1 cellular context compared by ENCODE assay signal in the genomic region with DNA sequence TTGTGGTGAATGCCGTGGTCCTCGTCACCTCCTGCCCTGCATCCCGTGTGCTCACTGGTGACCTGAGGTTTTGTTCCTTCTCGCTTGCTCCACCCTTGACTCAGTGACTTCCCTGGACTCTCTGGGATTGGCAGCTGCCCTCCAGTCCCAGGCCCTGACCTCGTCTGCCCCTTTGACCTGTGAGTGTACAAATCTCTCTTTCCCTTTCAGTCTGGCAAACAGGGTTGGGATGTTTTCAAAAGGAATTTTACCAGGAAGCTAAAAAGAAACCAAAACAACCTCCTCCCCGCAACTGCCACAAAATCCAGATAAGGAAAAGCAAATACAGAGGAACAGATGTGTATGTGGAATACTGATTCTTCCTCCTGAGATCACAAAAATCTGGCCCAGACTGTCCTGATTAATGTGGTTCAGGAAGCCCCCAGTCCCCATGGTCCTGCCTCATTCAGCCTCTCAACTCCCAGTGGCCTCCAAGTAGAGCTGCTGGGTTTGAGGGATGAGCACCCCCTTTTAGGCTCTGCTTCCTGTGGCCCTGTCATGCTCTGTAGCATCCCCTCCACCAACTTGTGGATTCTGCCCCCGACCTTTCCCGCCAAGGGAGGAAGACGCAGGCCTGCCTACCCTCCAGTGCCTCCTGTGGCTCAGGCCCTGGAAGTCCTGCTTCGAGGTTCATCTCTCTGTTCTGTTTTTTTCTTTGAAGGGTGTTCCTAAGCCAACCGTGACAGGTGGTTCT.
TF ChIP-seq lines count a peak whose summit lies in the region.

No MANE protein-coding gene starts in this region.

TF ChIP-seq in HepG2, 621 proteins besides CTCF, POLR2A, EP300 and RAD21 (continued from another document and continues in another):
- TF ChIP-seq TGIF2 (CRISPR knock-in tag; IDR thresholded peaks at IDR 0.05): no peak
- TF ChIP-seq, protein P1, sequence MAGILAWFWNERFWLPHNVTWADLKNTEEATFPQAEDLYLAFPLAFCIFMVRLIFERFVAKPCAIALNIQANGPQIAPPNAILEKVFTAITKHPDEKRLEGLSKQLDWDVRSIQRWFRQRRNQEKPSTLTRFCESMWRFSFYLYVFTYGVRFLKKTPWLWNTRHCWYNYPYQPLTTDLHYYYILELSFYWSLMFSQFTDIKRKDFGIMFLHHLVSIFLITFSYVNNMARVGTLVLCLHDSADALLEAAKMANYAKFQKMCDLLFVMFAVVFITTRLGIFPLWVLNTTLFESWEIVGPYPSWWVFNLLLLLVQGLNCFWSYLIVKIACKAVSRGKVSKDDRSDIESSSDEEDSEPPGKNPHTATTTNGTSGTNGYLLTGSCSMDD (CRISPR knock-in tag; IDR thresholded peaks at IDR 0.05): no peak
- 0 out of 2 replicates have a peak, but pooled peaks have one; percentile 43 for TF ChIP-seq ZNF816 (CRISPR knock-in tag; IDR thresholded peaks at IDR 0.05; ENCODE audit: borderline replicate concordance)
- no peak for TF ChIP-seq NFE2L2 (IDR thresholded peaks at IDR 0.05; ENCODE audit: low read length)
- TF ChIP-seq, protein P2, sequence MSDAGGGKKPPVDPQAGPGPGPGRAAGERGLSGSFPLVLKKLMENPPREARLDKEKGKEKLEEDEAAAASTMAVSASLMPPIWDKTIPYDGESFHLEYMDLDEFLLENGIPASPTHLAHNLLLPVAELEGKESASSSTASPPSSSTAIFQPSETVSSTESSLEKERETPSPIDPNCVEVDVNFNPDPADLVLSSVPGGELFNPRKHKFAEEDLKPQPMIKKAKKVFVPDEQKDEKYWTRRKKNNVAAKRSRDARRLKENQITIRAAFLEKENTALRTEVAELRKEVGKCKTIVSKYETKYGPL (CRISPR knock-in tag; IDR thresholded peaks at IDR 0.05): no peak
- no peak for TF ChIP-seq FLYWCH1 (CRISPR knock-in tag; IDR thresholded peaks at IDR 0.05)
- TF ChIP-seq, protein P3, sequence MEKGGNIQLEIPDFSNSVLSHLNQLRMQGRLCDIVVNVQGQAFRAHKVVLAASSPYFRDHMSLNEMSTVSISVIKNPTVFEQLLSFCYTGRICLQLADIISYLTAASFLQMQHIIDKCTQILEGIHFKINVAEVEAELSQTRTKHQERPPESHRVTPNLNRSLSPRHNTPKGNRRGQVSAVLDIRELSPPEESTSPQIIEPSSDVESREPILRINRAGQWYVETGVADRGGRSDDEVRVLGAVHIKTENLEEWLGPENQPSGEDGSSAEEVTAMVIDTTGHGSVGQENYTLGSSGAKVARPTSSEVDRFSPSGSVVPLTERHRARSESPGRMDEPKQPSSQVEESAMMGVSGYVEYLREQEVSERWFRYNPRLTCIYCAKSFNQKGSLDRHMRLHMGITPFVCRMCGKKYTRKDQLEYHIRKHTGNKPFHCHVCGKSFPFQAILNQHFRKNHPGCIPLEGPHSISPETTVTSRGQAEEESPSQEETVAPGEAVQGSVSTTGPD (CRISPR knock-in tag; IDR thresholded peaks at IDR 0.05): peak; percentile 89
- no peak for TF ChIP-seq CBX2 (IDR thresholded peaks at IDR 0.05; ENCODE audit: low read depth, low read length)
- no peak for TF ChIP-seq CBX2 (CRISPR knock-in tag; IDR thresholded peaks at IDR 0.05; ENCODE audit: low read depth)
- TF ChIP-seq ZNF367 (CRISPR knock-in tag; IDR thresholded peaks at IDR 0.05; ENCODE audit: borderline replicate concordance): no peak
- peak; percentile 68; the same call in 1 of the 2 replicates for TF ChIP-seq TCF7 (IDR thresholded peaks at IDR 0.05; ENCODE audit: low read depth)
- TF ChIP-seq ZMYM4 (CRISPR knock-in tag; IDR thresholded peaks at IDR 0.05): peak; percentile 66
- TF ChIP-seq HMG20B (CRISPR knock-in tag; conservative IDR thresholded peaks at IDR 0.05): peak; percentile 92
- peak; percentile 15; the same call in 1 of the 2 replicates for TF ChIP-seq POGZ (CRISPR knock-in tag; IDR thresholded peaks at IDR 0.05)
- TF ChIP-seq, protein P4, sequence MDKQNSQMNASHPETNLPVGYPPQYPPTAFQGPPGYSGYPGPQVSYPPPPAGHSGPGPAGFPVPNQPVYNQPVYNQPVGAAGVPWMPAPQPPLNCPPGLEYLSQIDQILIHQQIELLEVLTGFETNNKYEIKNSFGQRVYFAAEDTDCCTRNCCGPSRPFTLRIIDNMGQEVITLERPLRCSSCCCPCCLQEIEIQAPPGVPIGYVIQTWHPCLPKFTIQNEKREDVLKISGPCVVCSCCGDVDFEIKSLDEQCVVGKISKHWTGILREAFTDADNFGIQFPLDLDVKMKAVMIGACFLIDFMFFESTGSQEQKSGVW (CRISPR knock-in tag; IDR thresholded peaks at IDR 0.05; ENCODE audit: borderline replicate concordance): no peak
- peak; percentile 48; the same call in 1 of the 2 replicates for TF ChIP-seq MEIS1 (CRISPR knock-in tag; IDR thresholded peaks at IDR 0.05; ENCODE audit: borderline replicate concordance)
- TF ChIP-seq, protein P5, sequence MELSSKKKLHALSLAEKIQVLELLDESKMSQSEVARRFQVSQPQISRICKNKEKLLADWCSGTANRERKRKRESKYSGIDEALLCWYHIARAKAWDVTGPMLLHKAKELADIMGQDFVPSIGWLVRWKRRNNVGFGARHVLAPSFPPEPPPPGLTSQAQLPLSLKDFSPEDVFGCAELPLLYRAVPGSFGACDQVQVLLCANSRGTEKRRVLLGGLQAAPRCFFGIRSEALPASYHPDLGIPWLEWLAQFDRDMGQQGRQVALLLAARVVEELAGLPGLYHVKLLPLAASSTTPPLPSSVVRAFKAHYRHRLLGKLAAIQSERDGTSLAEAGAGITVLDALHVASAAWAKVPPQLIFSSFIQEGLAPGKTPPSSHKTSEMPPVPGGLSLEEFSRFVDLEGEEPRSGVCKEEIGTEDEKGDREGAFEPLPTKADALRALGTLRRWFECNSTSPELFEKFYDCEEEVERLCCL (CRISPR knock-in tag; IDR thresholded peaks at IDR 0.05; ENCODE audit: borderline replicate concordance): no peak
- TF ChIP-seq ZNF263 (CRISPR knock-in tag; IDR thresholded peaks at IDR 0.05): no peak; the same call in 1 of the 2 replicates
- TF ChIP-seq ZNF605 (CRISPR knock-in tag; IDR thresholded peaks at IDR 0.05): peak; percentile 69; the same call in 1 of the 2 replicates
- TF ChIP-seq NCOR1 (IDR thresholded peaks at IDR 0.05; ENCODE audit: borderline replicate concordance, low read length): peak; percentile 48; the same call in 1 of the 2 replicates
- TF ChIP-seq, protein P6, sequence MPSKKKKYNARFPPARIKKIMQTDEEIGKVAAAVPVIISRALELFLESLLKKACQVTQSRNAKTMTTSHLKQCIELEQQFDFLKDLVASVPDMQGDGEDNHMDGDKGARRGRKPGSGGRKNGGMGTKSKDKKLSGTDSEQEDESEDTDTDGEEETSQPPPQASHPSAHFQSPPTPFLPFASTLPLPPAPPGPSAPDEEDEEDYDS (CRISPR knock-in tag; IDR thresholded peaks at IDR 0.05): 0 out of 2 replicates have a peak, but pooled peaks have one; percentile 20
- TF ChIP-seq, protein P7, sequence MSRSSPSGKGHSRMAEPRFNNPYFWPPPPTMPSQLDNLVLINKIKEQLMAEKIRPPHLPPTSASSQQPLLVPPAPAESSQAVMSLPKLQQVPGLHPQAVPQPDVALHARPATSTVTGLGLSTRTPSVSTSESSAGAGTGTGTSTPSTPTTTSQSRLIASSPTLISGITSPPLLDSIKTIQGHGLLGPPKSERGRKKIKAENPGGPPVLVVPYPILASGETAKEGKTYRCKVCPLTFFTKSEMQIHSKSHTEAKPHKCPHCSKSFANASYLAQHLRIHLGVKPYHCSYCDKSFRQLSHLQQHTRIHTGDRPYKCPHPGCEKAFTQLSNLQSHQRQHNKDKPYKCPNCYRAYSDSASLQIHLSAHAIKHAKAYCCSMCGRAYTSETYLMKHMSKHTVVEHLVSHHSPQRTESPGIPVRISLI (CRISPR knock-in tag; IDR thresholded peaks at IDR 0.05; ENCODE audit: borderline replicate concordance): peak; percentile 60; the same call in 1 of the 2 replicates
- TF ChIP-seq, protein P8, sequence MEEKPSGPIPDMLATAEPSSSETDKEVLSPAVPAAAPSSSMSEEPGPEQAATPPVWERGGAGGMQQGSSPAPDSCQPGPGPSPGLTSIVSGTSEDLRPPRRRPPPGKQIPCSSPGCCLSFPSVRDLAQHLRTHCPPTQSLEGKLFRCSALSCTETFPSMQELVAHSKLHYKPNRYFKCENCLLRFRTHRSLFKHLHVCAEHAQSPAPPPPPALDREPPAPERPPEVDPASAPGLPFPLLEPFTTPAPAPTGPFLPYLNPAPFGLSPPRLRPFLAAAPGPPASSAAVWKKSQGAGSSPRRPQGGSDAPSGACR (CRISPR knock-in tag; IDR thresholded peaks at IDR 0.05): no peak
- TF ChIP-seq, protein P9, sequence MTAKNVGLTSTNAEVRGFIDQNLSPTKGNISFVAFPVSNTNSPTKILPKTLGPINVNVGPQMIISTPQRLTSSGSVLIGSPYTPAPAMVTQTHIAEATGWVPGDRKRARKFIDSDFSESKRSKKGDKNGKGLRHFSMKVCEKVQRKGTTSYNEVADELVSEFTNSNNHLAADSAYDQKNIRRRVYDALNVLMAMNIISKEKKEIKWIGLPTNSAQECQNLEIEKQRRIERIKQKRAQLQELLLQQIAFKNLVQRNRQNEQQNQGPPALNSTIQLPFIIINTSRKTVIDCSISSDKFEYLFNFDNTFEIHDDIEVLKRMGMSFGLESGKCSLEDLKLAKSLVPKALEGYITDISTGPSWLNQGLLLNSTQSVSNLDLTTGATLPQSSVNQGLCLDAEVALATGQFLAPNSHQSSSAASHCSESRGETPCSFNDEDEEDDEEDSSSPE (CRISPR knock-in tag; IDR thresholded peaks at IDR 0.05): peak; percentile 76
- peak; percentile 53; the same call in 1 of the 2 replicates for TF ChIP-seq KAT8 (CRISPR knock-in tag; IDR thresholded peaks at IDR 0.05)
- TF ChIP-seq ZNF564 (CRISPR knock-in tag; IDR thresholded peaks at IDR 0.05): no peak
- TF ChIP-seq ZSCAN20 (CRISPR knock-in tag; IDR thresholded peaks at IDR 0.05; ENCODE audit: borderline replicate concordance): no peak
- no peak for TF ChIP-seq BHLHE40 (IDR thresholded peaks at IDR 0.05; ENCODE audit: low read length)
- no peak for TF ChIP-seq ZFP36 (IDR thresholded peaks at IDR 0.05; ENCODE audit: borderline replicate concordance, low read depth, low read length, partially characterized antibody)
- TF ChIP-seq, protein P10, sequence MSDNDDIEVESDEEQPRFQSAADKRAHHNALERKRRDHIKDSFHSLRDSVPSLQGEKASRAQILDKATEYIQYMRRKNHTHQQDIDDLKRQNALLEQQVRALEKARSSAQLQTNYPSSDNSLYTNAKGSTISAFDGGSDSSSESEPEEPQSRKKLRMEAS (IDR thresholded peaks at IDR 0.05): peak; percentile 62
- peak; percentile 73 for TF ChIP-seq HNF4A (CRISPR knock-in tag; IDR thresholded peaks at IDR 0.05)
- TF ChIP-seq ZNF20 (CRISPR knock-in tag; IDR thresholded peaks at IDR 0.05): no peak
- TF ChIP-seq, protein P11, sequence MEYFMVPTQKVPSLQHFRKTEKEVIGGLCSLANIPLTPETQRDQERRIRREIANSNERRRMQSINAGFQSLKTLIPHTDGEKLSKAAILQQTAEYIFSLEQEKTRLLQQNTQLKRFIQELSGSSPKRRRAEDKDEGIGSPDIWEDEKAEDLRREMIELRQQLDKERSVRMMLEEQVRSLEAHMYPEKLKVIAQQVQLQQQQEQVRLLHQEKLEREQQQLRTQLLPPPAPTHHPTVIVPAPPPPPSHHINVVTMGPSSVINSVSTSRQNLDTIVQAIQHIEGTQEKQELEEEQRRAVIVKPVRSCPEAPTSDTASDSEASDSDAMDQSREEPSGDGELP (IDR thresholded peaks at IDR 0.05; ENCODE audit: borderline replicate concordance, low read depth): no peak; the same call in 1 of the 2 replicates
- TF ChIP-seq ZEB1 (IDR thresholded peaks at IDR 0.05; ENCODE audit: insufficient replicate concordance, low read depth): no peak
- no peak for TF ChIP-seq ZBTB7A (CRISPR knock-in tag; IDR thresholded peaks at IDR 0.05)
- TF ChIP-seq ZNF101 (CRISPR knock-in tag; IDR thresholded peaks at IDR 0.05; ENCODE audit: borderline replicate concordance, low read depth): no peak
- TF ChIP-seq, protein P12, sequence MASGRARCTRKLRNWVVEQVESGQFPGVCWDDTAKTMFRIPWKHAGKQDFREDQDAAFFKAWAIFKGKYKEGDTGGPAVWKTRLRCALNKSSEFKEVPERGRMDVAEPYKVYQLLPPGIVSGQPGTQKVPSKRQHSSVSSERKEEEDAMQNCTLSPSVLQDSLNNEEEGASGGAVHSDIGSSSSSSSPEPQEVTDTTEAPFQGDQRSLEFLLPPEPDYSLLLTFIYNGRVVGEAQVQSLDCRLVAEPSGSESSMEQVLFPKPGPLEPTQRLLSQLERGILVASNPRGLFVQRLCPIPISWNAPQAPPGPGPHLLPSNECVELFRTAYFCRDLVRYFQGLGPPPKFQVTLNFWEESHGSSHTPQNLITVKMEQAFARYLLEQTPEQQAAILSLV (CRISPR knock-in tag; IDR thresholded peaks at IDR 0.05; ENCODE audit: borderline replicate concordance): no peak
- TF ChIP-seq ZNF34 (CRISPR knock-in tag; IDR thresholded peaks at IDR 0.05; ENCODE audit: borderline replicate concordance): 0 out of 2 replicates have a peak, but pooled peaks have one; percentile 57
- TF ChIP-seq TBX3 (IDR thresholded peaks at IDR 0.05; ENCODE audit: borderline replicate concordance): no peak
- TF ChIP-seq, protein P13, sequence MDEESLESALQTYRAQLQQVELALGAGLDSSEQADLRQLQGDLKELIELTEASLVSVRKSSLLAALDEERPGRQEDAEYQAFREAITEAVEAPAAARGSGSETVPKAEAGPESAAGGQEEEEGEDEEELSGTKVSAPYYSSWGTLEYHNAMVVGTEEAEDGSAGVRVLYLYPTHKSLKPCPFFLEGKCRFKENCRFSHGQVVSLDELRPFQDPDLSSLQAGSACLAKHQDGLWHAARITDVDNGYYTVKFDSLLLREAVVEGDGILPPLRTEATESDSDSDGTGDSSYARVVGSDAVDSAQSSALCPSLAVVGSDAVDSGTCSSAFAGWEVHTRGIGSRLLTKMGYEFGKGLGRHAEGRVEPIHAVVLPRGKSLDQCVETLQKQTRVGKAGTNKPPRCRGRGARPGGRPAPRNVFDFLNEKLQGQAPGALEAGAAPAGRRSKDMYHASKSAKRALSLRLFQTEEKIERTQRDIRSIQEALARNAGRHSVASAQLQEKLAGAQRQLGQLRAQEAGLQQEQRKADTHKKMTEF (CRISPR knock-in tag; IDR thresholded peaks at IDR 0.05): peak; percentile 69
- no peak for TF ChIP-seq CCDC6 (CRISPR knock-in tag; IDR thresholded peaks at IDR 0.05)
- no peak for TF ChIP-seq KDM4B (CRISPR knock-in tag; IDR thresholded peaks at IDR 0.05)
- TF ChIP-seq HCFC1 (IDR thresholded peaks at IDR 0.05; ENCODE audit: low read depth, low read length): no peak
- no peak for TF ChIP-seq RBAK (CRISPR knock-in tag; IDR thresholded peaks at IDR 0.05)
- TF ChIP-seq ASH2L (IDR thresholded peaks at IDR 0.05; ENCODE audit: insufficient read length, low read depth, low read length): no peak
- no peak for TF ChIP-seq LCORL (IDR thresholded peaks at IDR 0.05)
- peak; percentile 94 for TF ChIP-seq LCORL (CRISPR knock-in tag; IDR thresholded peaks at IDR 0.05)
- no peak for TF ChIP-seq RBM22 (optimal IDR thresholded peaks at IDR 0.05; ENCODE audit: low read length)
- no peak for TF ChIP-seq ZNF746 (CRISPR knock-in tag; IDR thresholded peaks at IDR 0.05)
- peak; percentile 67 for TF ChIP-seq HDAC2 (CRISPR knock-in tag; IDR thresholded peaks at IDR 0.05)
- no peak for TF ChIP-seq STAG1 (CRISPR knock-in tag; IDR thresholded peaks at IDR 0.05)
- no peak for TF ChIP-seq ZNF256 (CRISPR knock-in tag; conservative IDR thresholded peaks at IDR 0.05)
- TF ChIP-seq ZMAT3 (CRISPR knock-in tag; conservative IDR thresholded peaks at IDR 0.05): 0 out of 2 replicates have a peak, but pooled peaks have one; percentile 45
- no peak for TF ChIP-seq NONO (IDR thresholded peaks at IDR 0.05)
- TF ChIP-seq NONO (CRISPR knock-in tag; conservative IDR thresholded peaks at IDR 0.05): no peak
- peak; percentile 69; the same call in 1 of the 2 replicates for TF ChIP-seq ZIK1 (CRISPR knock-in tag; IDR thresholded peaks at IDR 0.05; ENCODE audit: borderline replicate concordance, low read depth)
- TF ChIP-seq HIVEP1 (CRISPR knock-in tag; IDR thresholded peaks at IDR 0.05): no peak
